ENCODE assay signal across 15 cellular contexts in genomic region chr6:108873251-108873650, GRCh38. TPM values are rescaled to one million over a fixed set of nuclear protein-coding genes. Genes with fewer than 3 reads are reported as not detected.
A peak's percentile ranks its signal among the peaks of the same experiment; 100 is the strongest.
DNase-seq lines count a peak whose midpoint lies in the region; ATAC-seq and TF ChIP-seq lines count a peak whose summit lies in the region.
"Had no signal": no experiment of that assay in that cellular context is flagged by ENCODE, and none has a peak within 500 bp of the region (broad histone marks: within the 10 kb centered on the region; RNA-seq: fewer than 3 reads in every experiment).

No MANE protein-coding gene starts in this region.

- intact Hi-C loops in CD4-positive, alpha-beta T cell (cut with DNase I, micrococcal nuclease), result no loop called here
- intact Hi-C loops in posterior vena cava (cut with DNase I), result no loop called here
- intact Hi-C loops in activated T-helper 2 cell treated with anti-CD3 and anti-CD28 coated beads, Interferon-gamma antibody, Interleukin-2, Interleukin-4, amounts not matched to agents 10 μg/mL and 5 μg/mL and 100 μg/mL, durations not matched to agents 14 hours and 24 hours and 36 hours (cut with micrococcal nuclease), result no loop called here

- TF ChIP-seq CTCF in CD4-positive, alpha-beta T cell (IDR thresholded peaks at IDR 0.05), result no peak

- peak overlapping the region; percentile 84 for H3K27ac Mint-ChIP-seq in CD4-positive, alpha-beta T cell
- peak overlapping the region in 2 of 3 donors; percentile 49 to 91 for H3K27ac Mint-ChIP-seq in IgD-negative memory B cell
- H3K27ac Mint-ChIP-seq in central memory CD8-positive, alpha-beta T cell (ENCODE audit: low read depth), result peak overlapping the region; percentile 96
- H3K27ac Mint-ChIP-seq in activated T-helper 2 cell treated with anti-CD3 and anti-CD28 coated beads, Interferon-gamma antibody, Interleukin-2, Interleukin-4, amounts not matched to agents 10 μg/mL and 5 μg/mL and 100 μg/mL, durations not matched to agents 14 hours and 24 hours and 36 hours, result no peak overlapping the region

- H3K4me3 Mint-ChIP-seq in CD4-positive, alpha-beta T cell, result no peak overlapping the region
- no peak overlapping the region for H3K4me3 Mint-ChIP-seq in IgD-negative memory B cell
- H3K4me3 Mint-ChIP-seq in central memory CD8-positive, alpha-beta T cell, result no peak overlapping the region
- H3K4me3 Mint-ChIP-seq in activated T-helper 2 cell treated with anti-CD3 and anti-CD28 coated beads, Interferon-gamma antibody, Interleukin-2, Interleukin-4, amounts not matched to agents 10 μg/mL and 5 μg/mL and 100 μg/mL, durations not matched to agents 14 hours and 24 hours and 36 hours (ENCODE audit: low read depth), result no peak overlapping the region

- no peaks in the 10 kb centered on the region for H3K9me3 Mint-ChIP-seq in CD4-positive, alpha-beta T cell
- no peaks in the 10 kb centered on the region for H3K9me3 Mint-ChIP-seq in IgD-negative memory B cell
- no peaks in the 10 kb centered on the region for H3K9me3 Mint-ChIP-seq in central memory CD8-positive, alpha-beta T cell
- H3K9me3 Mint-ChIP-seq in activated T-helper 2 cell treated with anti-CD3 and anti-CD28 coated beads, Interferon-gamma antibody, Interleukin-2, Interleukin-4, amounts not matched to agents 10 μg/mL and 5 μg/mL and 100 μg/mL, durations not matched to agents 14 hours and 24 hours and 36 hours, result no peaks in the 10 kb centered on the region

- no peak overlapping the region for H3K4me3 ChIP-seq in skin epidermis
- H3K4me3 ChIP-seq: GM12878, left lung had no signal

- peaks cover 39% of the 10 kb centered on the region for H3K4me1 Mint-ChIP-seq in CD4-positive, alpha-beta T cell (ENCODE audit: low read depth)
- H3K4me1 Mint-ChIP-seq in IgD-negative memory B cell, result peaks cover 18 to 30% (median 26%) of the 10 kb centered on the region in 3 donors
- peaks cover 49% of the 10 kb centered on the region for H3K4me1 Mint-ChIP-seq in central memory CD8-positive, alpha-beta T cell
- peaks cover 52% of the 10 kb centered on the region for H3K4me1 Mint-ChIP-seq in activated T-helper 2 cell treated with anti-CD3 and anti-CD28 coated beads, Interferon-gamma antibody, Interleukin-2, Interleukin-4, amounts not matched to agents 10 μg/mL and 5 μg/mL and 100 μg/mL, durations not matched to agents 14 hours and 24 hours and 36 hours (ENCODE audit: low read depth)

- no peaks in the 10 kb centered on the region for H3K27me3 Mint-ChIP-seq in CD4-positive, alpha-beta T cell
- H3K27me3 Mint-ChIP-seq in IgD-negative memory B cell, result no peaks in the 10 kb centered on the region
- no peaks in the 10 kb centered on the region for H3K27me3 Mint-ChIP-seq in central memory CD8-positive, alpha-beta T cell
- H3K27me3 Mint-ChIP-seq in activated T-helper 2 cell treated with anti-CD3 and anti-CD28 coated beads, Interferon-gamma antibody, Interleukin-2, Interleukin-4, amounts not matched to agents 10 μg/mL and 5 μg/mL and 100 μg/mL, durations not matched to agents 14 hours and 24 hours and 36 hours (ENCODE audit: low read depth), result peaks cover 14% of the 10 kb centered on the region

- H3K27me3 ChIP-seq in CD4-positive, alpha-beta T cell (ENCODE audit: control insufficient read depth, insufficient read depth, low read length), result no peaks in the 10 kb centered on the region
- H3K27me3 ChIP-seq: left lung had no signal

- DNase-seq in CD4-positive, alpha-beta T cell, result no peak
- no peak for DNase-seq in central memory CD8-positive, alpha-beta T cell (ENCODE audit: low spot score in 2 of 2)
- no peak for DNase-seq in posterior vena cava (ENCODE audit: low spot score)
- no peak for DNase-seq in activated T-helper 2 cell treated with anti-CD3 and anti-CD28 coated beads, Interferon-gamma antibody, Interleukin-2, Interleukin-4, amounts not matched to agents 10 μg/mL and 5 μg/mL and 100 μg/mL, durations not matched to agents 14 hours and 24 hours and 36 hours (ENCODE audit: low spot score)
- no peak for DNase-seq in HCEC 1CT
- DNase-seq in stimulated activated CD4-positive, alpha-beta T cell treated with anti-CD3 and anti-CD28 coated beads, Interleukin-4, amount 100 ng/mL, for 1 hour, result no peak
- DNase-seq: foreskin melanocyte; Karpas-422; left lung; stimulated activated CD4-positive, alpha-beta T cell treated with anti-CD3 and anti-CD28 coated beads, Interleukin-12 subunit alpha, Interleukin-12 subunit beta, amount 100 ng/mL, for 4 hours; stimulated activated naive CD8-positive, alpha-beta T cell treated with anti-CD3 and anti-CD28 coated beads, Interleukin-15, Interleukin-2, amounts not matched to agents 100 U/mL and 50 U/mL, for 24 hours had no signal

- POLR2A ChIA-PET in CD4-positive, alpha-beta T cell (lab: Charles Lee), result interaction anchor here (1.2 to 1.5 kb wide), 2 partner anchors 9 to 222 kb away, joined by 3 read pairs; partner anchors contain the start of gene CEP57L1

- CTCF ChIA-PET in CD4-positive, alpha-beta T cell (lab: Charles Lee), result no interaction called here

- H3K27ac ChIP-seq in CD4-positive, alpha-beta T cell (ENCODE audit: low read depth, low read length), result no peak overlapping the region
- H3K27ac ChIP-seq in skin epidermis, result peak overlapping the region in 11 of 21 experiments; percentile 9 to 80 (median 53)

- ATAC-seq in CD4-positive, alpha-beta T cell (ENCODE audit: poor library complexity), result no peak
- ATAC-seq in central memory CD8-positive, alpha-beta T cell (replicated peaks; ENCODE audit: extremely low read depth, poor library complexity, severe bottlenecking), result no peak
- ATAC-seq: activated CD4-positive, CD25-positive, alpha-beta regulatory T cell treated with anti-CD3 and anti-CD28 coated beads, Interleukin-2, amount 50 U/mL, for 24 hours; GM12878; stimulated activated naive CD8-positive, alpha-beta T cell treated with anti-CD3 and anti-CD28 coated beads, Interleukin-15, Interleukin-2, amounts not matched to agents 100 U/mL and 50 U/mL, for 24 hours had no signal

- H3K36me3 Mint-ChIP-seq in CD4-positive, alpha-beta T cell (ENCODE audit: low read depth), result peaks cover 65% of the 10 kb centered on the region
- peaks cover 14% of the 10 kb centered on the region for H3K36me3 Mint-ChIP-seq in IgD-negative memory B cell
- H3K36me3 Mint-ChIP-seq in central memory CD8-positive, alpha-beta T cell (ENCODE audit: insufficient read depth), result peaks cover 6% of the 10 kb centered on the region
- H3K36me3 Mint-ChIP-seq in activated T-helper 2 cell treated with anti-CD3 and anti-CD28 coated beads, Interferon-gamma antibody, Interleukin-2, Interleukin-4, amounts not matched to agents 10 μg/mL and 5 μg/mL and 100 μg/mL, durations not matched to agents 14 hours and 24 hours and 36 hours (ENCODE audit: low read depth), result peaks cover 45% of the 10 kb centered on the region

- no peaks in the 10 kb centered on the region for H3K9me3 ChIP-seq in CD4-positive, alpha-beta T cell (ENCODE audit: control insufficient read depth, low read length)
- H3K9me3 ChIP-seq: left lung had no signal

RNA-seq across cellular contexts. Expression of gene ARMC2, which starts 25.0 kb away (rescaled TPM):
- 1 to 10 TPM; 5.2 to 5.7 TPM for total RNA-seq in CD4-positive, alpha-beta T cell
- 3.2 TPM for polyA plus RNA-seq in IgD-negative memory B cell
- total RNA-seq in posterior vena cava, result 10 to 100 TPM in 1 of 2 donors, 1 to 10 TPM in 1; 7.4 to 12.5 TPM
- total RNA-seq in activated T-helper 2 cell treated with anti-CD3 and anti-CD28 coated beads, Interferon-gamma antibody, Interleukin-2, Interleukin-4, amounts not matched to agents 10 μg/mL and 5 μg/mL and 100 μg/mL, durations not matched to agents 14 hours and 24 hours and 36 hours, result 1.9 and 2.7 TPM in 2 replicates
- total RNA-seq: GM12878 had no signal
